In the genomic region with DNA sequence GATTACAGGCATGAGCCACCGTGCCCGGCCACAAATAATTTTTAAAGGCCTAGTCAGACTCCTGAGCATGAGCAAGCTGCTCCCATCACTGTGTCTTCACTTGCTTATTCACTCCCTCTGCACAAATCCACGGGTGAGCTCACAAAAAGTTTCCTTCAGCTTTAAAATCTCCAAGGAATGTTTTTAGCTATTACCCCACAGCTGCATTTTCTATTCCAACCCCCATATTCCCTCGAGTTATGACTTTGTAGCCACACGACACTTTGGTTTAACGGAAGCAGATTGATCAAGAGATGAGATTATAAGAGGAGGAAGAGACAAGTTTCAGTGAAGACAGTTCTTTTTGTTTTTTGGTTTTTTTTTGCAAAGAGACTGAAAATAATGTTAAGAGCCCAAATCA, we compare ENCODE assay signal across 10 cellular contexts. TPM values are rescaled to one million over a fixed set of nuclear protein-coding genes. Genes with fewer than 3 reads are reported as not detected.
A peak's percentile ranks its signal among the peaks of the same experiment; 100 is the strongest.
DNase-seq lines count a peak whose midpoint lies in the region; ATAC-seq and TF ChIP-seq lines count a peak whose summit lies in the region.
"Had no signal": no experiment of that assay in that cellular context is flagged by ENCODE, and none has a peak within 500 bp of the region (broad histone marks: within the 10 kb centered on the region; RNA-seq: fewer than 3 reads in every experiment).

No MANE protein-coding gene starts in this region.

- H3K79me2 ChIP-seq in DND-41 (ENCODE audit: insufficient read depth, low read length), result peaks cover 73% of the 10 kb centered on the region
- peaks cover 32% of the 10 kb centered on the region for H3K79me2 ChIP-seq in parathyroid adenoma

- peak overlapping the region; percentile 90 for H3K27ac Mint-ChIP-seq in activated T-helper 2 cell treated with anti-CD3 and anti-CD28 coated beads, Interferon-gamma antibody, Interleukin-2, Interleukin-4, amounts not matched to agents 10 μg/mL and 5 μg/mL and 100 μg/mL, durations not matched to agents 14 hours and 24 hours and 36 hours

- H3K4me1 ChIP-seq in DND-41 (ENCODE audit: insufficient read depth, low read length) (peaks cover 91% of the 10 kb centered on the region), parathyroid adenoma (peaks cover 25% of the 10 kb centered on the region), prostate gland (replicated peaks) (no peaks in the 10 kb centered on the region)

- peak; percentile 59 for DNase-seq in DND-41
- DNase-seq in Jurkat, Clone E6-1 (ENCODE audit: low read depth, low spot score), result peak; percentile 85
- no peak for DNase-seq in activated T-helper 2 cell treated with anti-CD3 and anti-CD28 coated beads, Interferon-gamma antibody, Interleukin-2, Interleukin-4, amounts not matched to agents 10 μg/mL and 5 μg/mL and 100 μg/mL, durations not matched to agents 14 hours and 24 hours and 36 hours (ENCODE audit: low spot score)
- DNase-seq in prostate gland (ENCODE audit: low spot score), result no peak
- no peak for DNase-seq in DMS79 (lab: John Stamatoyannopoulos, UW)
- DNase-seq: effector CD4-positive, alpha-beta T cell; NCI-H774 had no signal

- H3K4me1 Mint-ChIP-seq in activated T-helper 2 cell treated with anti-CD3 and anti-CD28 coated beads, Interferon-gamma antibody, Interleukin-2, Interleukin-4, amounts not matched to agents 10 μg/mL and 5 μg/mL and 100 μg/mL, durations not matched to agents 14 hours and 24 hours and 36 hours (ENCODE audit: low read depth), result peaks cover 70% of the 10 kb centered on the region

- TF ChIP-seq CTCF in DND-41 (IDR thresholded peaks at IDR 0.05; ENCODE audit: borderline replicate concordance, extremely low read depth, low read length, poor library complexity, severe bottlenecking) (no peak), parathyroid adenoma (IDR thresholded peaks at IDR 0.05) (no peak), prostate gland (IDR thresholded peaks at IDR 0.05) (no peak)

- intact Hi-C loops in activated T-helper 2 cell treated with anti-CD3 and anti-CD28 coated beads, Interferon-gamma antibody, Interleukin-2, Interleukin-4, amounts not matched to agents 10 μg/mL and 5 μg/mL and 100 μg/mL, durations not matched to agents 14 hours and 24 hours and 36 hours (cut with micrococcal nuclease), result loop anchor here (1.0 to 2.0 kb wide), 3 partner anchors 28 to 64 kb away; no protein-coding TSS in a partner anchor
- intact Hi-C loops in prostate gland (cut with DNase I), result no loop called here

- peaks cover 10% of the 10 kb centered on the region for H3K36me3 Mint-ChIP-seq in activated T-helper 2 cell treated with anti-CD3 and anti-CD28 coated beads, Interferon-gamma antibody, Interleukin-2, Interleukin-4, amounts not matched to agents 10 μg/mL and 5 μg/mL and 100 μg/mL, durations not matched to agents 14 hours and 24 hours and 36 hours (ENCODE audit: low read depth)

- H3K27me3 Mint-ChIP-seq in activated T-helper 2 cell treated with anti-CD3 and anti-CD28 coated beads, Interferon-gamma antibody, Interleukin-2, Interleukin-4, amounts not matched to agents 10 μg/mL and 5 μg/mL and 100 μg/mL, durations not matched to agents 14 hours and 24 hours and 36 hours (ENCODE audit: low read depth), result no peaks in the 10 kb centered on the region

- H3K27ac ChIP-seq in DND-41 (ENCODE audit: low read length), result peak overlapping the region; percentile 95
- peak overlapping the region; percentile 63 for H3K27ac ChIP-seq in parathyroid adenoma
- H3K27ac ChIP-seq in prostate gland, result no peak overlapping the region

- H3K36me3 ChIP-seq in DND-41 (ENCODE audit: insufficient read depth, low read length), result peaks cover 18% of the 10 kb centered on the region
- no peaks in the 10 kb centered on the region for H3K36me3 ChIP-seq in parathyroid adenoma (ENCODE audit: control insufficient read depth, insufficient read depth, low read length)
- no peaks in the 10 kb centered on the region for H3K36me3 ChIP-seq in prostate gland

- TF ChIP-seq POLR2A in prostate gland (IDR thresholded peaks at IDR 0.05), result no peak

- H3K27me3 ChIP-seq in DND-41 (ENCODE audit: insufficient read depth, low read length, poor library complexity) (no peaks in the 10 kb centered on the region), parathyroid adenoma (ENCODE audit: control insufficient read depth, insufficient read depth, low read length) (no peaks in the 10 kb centered on the region), prostate gland (replicated peaks; ENCODE audit: insufficient read depth) (no peaks in the 10 kb centered on the region)

- H3K9ac ChIP-seq in DND-41 (ENCODE audit: low read depth, low read length) (peak overlapping the region; percentile 57), parathyroid adenoma (no peak overlapping the region)

- H3K4me3 ChIP-seq in DND-41 (ENCODE audit: low read depth in 1 of 2, low read length in 2 of 2), result peak overlapping the region in 1 of 2 experiments; percentile 37; a peak in 2 of 4 replicates
- H3K4me3 ChIP-seq in Jurkat, Clone E6-1 (ENCODE audit: low read length), result peak overlapping the region; percentile 35
- no peak overlapping the region for H3K4me3 ChIP-seq in parathyroid adenoma (ENCODE audit: low read depth, low read length)
- no peak overlapping the region for H3K4me3 ChIP-seq in prostate gland

- H3K9me3 ChIP-seq in DND-41 (ENCODE audit: insufficient read depth, low read length, severe bottlenecking) (no peaks in the 10 kb centered on the region), parathyroid adenoma (ENCODE audit: control insufficient read depth, low read length) (no peaks in the 10 kb centered on the region), prostate gland (no peaks in the 10 kb centered on the region)

- peak overlapping the region; percentile 58 for H3K4me2 ChIP-seq in DND-41 (ENCODE audit: insufficient read depth, low read length)
- peak overlapping the region; percentile 1 for H3K4me2 ChIP-seq in parathyroid adenoma (ENCODE audit: low read length)

- WGBS in prostate gland, result 25% methylated on average over 6 of the region's 6 CpGs

- no peaks in the 10 kb centered on the region for H3K9me3 Mint-ChIP-seq in activated T-helper 2 cell treated with anti-CD3 and anti-CD28 coated beads, Interferon-gamma antibody, Interleukin-2, Interleukin-4, amounts not matched to agents 10 μg/mL and 5 μg/mL and 100 μg/mL, durations not matched to agents 14 hours and 24 hours and 36 hours

- peak overlapping the region; percentile 66 for H3K4me3 Mint-ChIP-seq in activated T-helper 2 cell treated with anti-CD3 and anti-CD28 coated beads, Interferon-gamma antibody, Interleukin-2, Interleukin-4, amounts not matched to agents 10 μg/mL and 5 μg/mL and 100 μg/mL, durations not matched to agents 14 hours and 24 hours and 36 hours (ENCODE audit: low read depth)

- ATAC-seq in DND-41 (ENCODE audit: insufficient read depth, low read depth), result peak; percentile 78
- no peak for ATAC-seq in GM18909 (IDR thresholded peaks at IDR 0.05; ENCODE audit: poor library complexity, unreplicated experiment)
- no peak for ATAC-seq in HG03432 (IDR thresholded peaks at IDR 0.05; ENCODE audit: unreplicated experiment)

- H4K20me1 ChIP-seq in DND-41 (ENCODE audit: insufficient read depth, low read length), result no peaks in the 10 kb centered on the region

- H2AFZ ChIP-seq in DND-41 (ENCODE audit: low read depth, low read length) (no peak overlapping the region), parathyroid adenoma (no peak overlapping the region)

RNA-seq across cellular contexts. Expression of gene SLC25A19, which starts 49.1 kb away (rescaled TPM):
- polyA plus RNA-seq in Jurkat, Clone E6-1 (2012; ENCODE audit: insufficient read depth, insufficient read length), result 68.9 TPM
- total RNA-seq in activated T-helper 2 cell treated with anti-CD3 and anti-CD28 coated beads, Interferon-gamma antibody, Interleukin-2, Interleukin-4, amounts not matched to agents 10 μg/mL and 5 μg/mL and 100 μg/mL, durations not matched to agents 14 hours and 24 hours and 36 hours, result 97.4 and 101 TPM in 2 replicates
- 10 to 100 TPM in 1 of 2 donors, 1 to 10 TPM in 1; 5.2 to 15.2 TPM for total RNA-seq in prostate gland

Comparison
In these comparisons a context has a peak if more than half of its experiments do, and no peak if none do; other contexts are left out.
1. DNase-seq: peak in DND-41 (single experiment) and Jurkat, Clone E6-1 (single experiment); none in activated T-helper 2 cell treated with anti-CD3 and anti-CD28 coated beads, Interferon-gamma antibody, Interleukin-2, Interleukin-4, amounts not matched to agents 10 μg/mL and 5 μg/mL and 100 μg/mL, durations not matched to agents 14 hours and 24 hours and 36 hours (single experiment), prostate gland (single experiment) and DMS79 (single experiment).
2. H3K27ac ChIP-seq: peak in DND-41 (single experiment) and parathyroid adenoma (single experiment); none in prostate gland (0 of 2).